3 cellular contexts compared by ENCODE assay signal in genomic region chr20:38794057-38794456, GRCh38. TPM values are rescaled to one million over a fixed set of nuclear protein-coding genes. Genes with fewer than 3 reads are reported as not detected.
"Had no signal": no experiment of that assay in that cellular context is flagged by ENCODE, and none has a peak within 500 bp of the region (broad histone marks: within the 10 kb centered on the region; RNA-seq: fewer than 3 reads in every experiment).

No MANE protein-coding gene starts in this region.

RNA-seq across cellular contexts. Expression of gene PPP1R16B, which starts 11.4 kb away (rescaled TPM):
- total RNA-seq: GM23248, H4, HFFc6 had no signal
- polyA plus RNA-seq: GM23248 had no signal
